In genomic region chr7:100705753-100706671, GRCh38 we compare ENCODE assay signal across 8 cellular contexts.
A peak's percentile ranks its signal among the peaks of the same experiment; 100 is the strongest.
DNase-seq lines count a peak whose midpoint lies in the region; ATAC-seq lines count a peak whose summit lies in the region.

TSS of gene POP7 (plus strand) at chr7:100706121. CDS start at chr7:100706831, 710 bp downstream.

- DNase-seq in AG08396 (ENCODE audit: low spot score) (peak; percentile 98), NCI-H345 treated with DMSO at 0.1 percent for 48 hours (lab: John Stamatoyannopoulos, UW; ENCODE audit: unreplicated experiment) (peak; percentile 91), inferior parietal cortex (ENCODE audit: extremely low spot score) (peak; percentile 98)
- peak; percentile 94 to 98 (median 96) for DNase-seq in activated CD4-positive, CD25-positive, alpha-beta regulatory T cell (lab: John Stamatoyannopoulos, UW)
- DNase-seq in central memory CD4-positive, alpha-beta T cell = peak; percentile 96
- peak; percentile 97 to 98 for DNase-seq in stimulated activated CD4-positive, alpha-beta T cell treated with anti-CD3 and anti-CD28 coated beads, Interleukin-12 subunit alpha, Interleukin-12 subunit beta, amount 100 ng/mL, for 24 hours (ENCODE audit: low read depth in 2 of 2)

- ATAC-seq in GM19023 (IDR thresholded peaks at IDR 0.05; ENCODE audit: unreplicated experiment) (peak; percentile 91), HG03280 (IDR thresholded peaks at IDR 0.05; ENCODE audit: unreplicated experiment) (peak; percentile 94)

Comparison
In these comparisons a context has a peak if more than half of its experiments do, and no peak if none do; other contexts are left out.
1. Peak in every context shown above with its lines: DNase-seq and ATAC-seq.